Comparison of ENCODE assay signal across 8 cellular contexts in genomic region chr20:45792513-45793118, GRCh38. TPM values are rescaled to one million over a fixed set of nuclear protein-coding genes. Genes with fewer than 3 reads are reported as not detected.
DNase-seq lines count a peak whose midpoint lies in the region; ATAC-seq and TF ChIP-seq lines count a peak whose summit lies in the region.

No MANE protein-coding gene starts in this region.

- no peak for TF ChIP-seq CTCF in Peyer's patch (IDR thresholded peaks at IDR 0.05)
- TF ChIP-seq CTCF in endodermal cell (conservative IDR thresholded peaks at IDR 0.05): no peak
- TF ChIP-seq CTCF in neural crest cell (conservative IDR thresholded peaks at IDR 0.05): no peak

- DNase-seq in Peyer's patch (peak in 2 of 3 donors; percentile 23 to 50), endodermal cell (no peak), neural crest cell (ENCODE audit: low read depth, low spot score) (no peak), NCI-H2227 (lab: John Stamatoyannopoulos, UW; ENCODE audit: unreplicated experiment) (no peak), NCI-H774 (lab: John Stamatoyannopoulos, UW) (no peak)
- DNase-seq in effector CD4-positive, alpha-beta T cell: no peak

- H3K4me3 Mint-ChIP-seq in endodermal cell (peak overlapping the region; percentile 81), neural crest cell (peak overlapping the region; percentile 86)

- H3K27ac ChIP-seq in Peyer's patch (peak overlapping the region; percentile 89 to 93 (median 91)), endodermal cell (ENCODE audit: low read depth, low read length) (no peak overlapping the region)

- ATAC-seq in GM21447 (IDR thresholded peaks at IDR 0.05; ENCODE audit: unreplicated experiment) (peak; percentile 13), HG03439 (IDR thresholded peaks at IDR 0.05; ENCODE audit: unreplicated experiment) (no peak)

- WGBS in endodermal cell (ENCODE audit: insufficient coverage in 1 of 2, insufficient read length in 1 of 2), 2 experiments: 71 to 93% methylated on average over 3 to 13 of the region's 13 CpGs

- H3K9me3 Mint-ChIP-seq in endodermal cell (no peaks in the 10 kb centered on the region), neural crest cell (no peaks in the 10 kb centered on the region)

- H3K36me3 Mint-ChIP-seq in endodermal cell (ENCODE audit: low read depth): peaks cover 35% of the 10 kb centered on the region
- peaks cover 6% of the 10 kb centered on the region for H3K36me3 Mint-ChIP-seq in neural crest cell (ENCODE audit: low read depth)

- peaks cover 0 to 38% (median 0%) of the 10 kb centered on the region in 3 donors for H3K36me3 ChIP-seq in Peyer's patch
- peaks cover 33% of the 10 kb centered on the region for H3K36me3 ChIP-seq in endodermal cell (ENCODE audit: control insufficient read depth, insufficient read depth, low read length)

- peak overlapping the region; percentile 86 for H3K9ac ChIP-seq in endodermal cell (ENCODE audit: extremely low read depth, low read length, poor library complexity, severe bottlenecking)

- H3K4me1 ChIP-seq in Peyer's patch (peaks cover 0 to 12% (median 3%) of the 10 kb centered on the region in 4 donors), endodermal cell (ENCODE audit: control insufficient read depth, insufficient read depth, low read length) (peaks cover 4% of the 10 kb centered on the region)

- H3K27me3 ChIP-seq in Peyer's patch (no peaks in the 10 kb centered on the region), endodermal cell (ENCODE audit: control insufficient read depth, insufficient read depth, low read length, poor library complexity, severe bottlenecking) (no peaks in the 10 kb centered on the region)

- H3K4me3 ChIP-seq in Peyer's patch (peak overlapping the region; percentile 78 to 99 (median 96)), endodermal cell (ENCODE audit: low read length) (peak overlapping the region; percentile 92)

- H3K4me1 Mint-ChIP-seq in endodermal cell (peaks cover 7% of the 10 kb centered on the region), neural crest cell (peaks cover 15% of the 10 kb centered on the region)

- H3K27me3 Mint-ChIP-seq in endodermal cell (ENCODE audit: insufficient read depth): no peaks in the 10 kb centered on the region
- peaks cover 8% of the 10 kb centered on the region for H3K27me3 Mint-ChIP-seq in neural crest cell (ENCODE audit: low read depth)

- H3K27ac Mint-ChIP-seq in endodermal cell: peak overlapping the region; percentile 88
- H3K27ac Mint-ChIP-seq in neural crest cell (ENCODE audit: unreplicated experiment): peak overlapping the region; percentile 71

- H3K9me3 ChIP-seq in Peyer's patch (no peaks in the 10 kb centered on the region), endodermal cell (ENCODE audit: control insufficient read depth, low read length) (no peaks in the 10 kb centered on the region)

- no peak for TF ChIP-seq POLR2A in Peyer's patch (IDR thresholded peaks at IDR 0.05)

RNA-seq across cellular contexts. Expression of gene DNTTIP1, which starts 0.9 kb away (rescaled TPM):
- total RNA-seq in Peyer's patch: 10 to 100 TPM; 21.5 to 41.4 (median 25.2) TPM
- 10 to 100 TPM; 31.5 to 36.1 TPM for total RNA-seq in endodermal cell
- 46.4 TPM for polyA plus RNA-seq in endodermal cell (2013, experiment 1 of 2)
- 43.3 TPM for polyA plus RNA-seq in endodermal cell (2013, experiment 2 of 2)
- 41.9 and 44.0 TPM in 2 replicates for total RNA-seq in neural crest cell

RNA-seq across cellular contexts. Expression of gene WFDC3, which starts 0.9 kb away (rescaled TPM):
- total RNA-seq in Peyer's patch: not detected
- under 1 TPM in 1 of 2 donors, not detected in 1; 0.66 TPM for total RNA-seq in endodermal cell
- polyA plus RNA-seq in endodermal cell (2013, experiment 1 of 2): not detected
- not detected for polyA plus RNA-seq in endodermal cell (2013, experiment 2 of 2)
- total RNA-seq in neural crest cell: not detected in 2 replicates

RNA-seq across cellular contexts. Expression of gene UBE2C, which starts 19.8 kb away (rescaled TPM):
- 10 to 100 TPM in 2 of 4 donors, 1 to 10 TPM in 2; 7.3 to 24.8 (median 9.8) TPM for total RNA-seq in Peyer's patch
- total RNA-seq in endodermal cell: 100 to 1,000 TPM; 139 to 216 TPM
- 322 TPM for polyA plus RNA-seq in endodermal cell (2013, experiment 1 of 2)
- 323 TPM for polyA plus RNA-seq in endodermal cell (2013, experiment 2 of 2)
- total RNA-seq in neural crest cell: 202 and 212 TPM in 2 replicates

RNA-seq across cellular contexts. Expression of gene TNNC2, which starts 34.5 kb away (rescaled TPM):
- total RNA-seq in Peyer's patch: 1 to 10 TPM in 2 of 4 donors, not detected in 2; 2.7 to 3.5 TPM
- under 1 TPM in 1 of 2 donors, not detected in 1; 0.51 TPM for total RNA-seq in endodermal cell
- polyA plus RNA-seq in endodermal cell (2013, experiment 1 of 2): 1.2 TPM
- not detected for polyA plus RNA-seq in endodermal cell (2013, experiment 2 of 2)
- total RNA-seq in neural crest cell: not detected in 2 replicates

RNA-seq across cellular contexts. Expression of gene SNX21, which starts 41.0 kb away (rescaled TPM):
- total RNA-seq in Peyer's patch: 10 to 100 TPM; 17.5 to 94.9 (median 42.7) TPM
- 10 to 100 TPM; 18.0 to 18.8 TPM for total RNA-seq in endodermal cell
- 9.3 TPM for polyA plus RNA-seq in endodermal cell (2013, experiment 1 of 2)
- polyA plus RNA-seq in endodermal cell (2013, experiment 2 of 2): 10.5 TPM
- total RNA-seq in neural crest cell: 16.8 and 19.4 TPM in 2 replicates

Comparison
In these comparisons a context has a peak if more than half of its experiments do, and no peak if none do; other contexts are left out.
1. DNase-seq: peak in Peyer's patch (2 of 3); none in endodermal cell (single experiment), neural crest cell (single experiment), effector CD4-positive, alpha-beta T cell (single experiment), NCI-H2227 (single experiment) and NCI-H774 (single experiment).